Comparison of ENCODE assay signal across 11 cellular contexts in the genomic region with DNA sequence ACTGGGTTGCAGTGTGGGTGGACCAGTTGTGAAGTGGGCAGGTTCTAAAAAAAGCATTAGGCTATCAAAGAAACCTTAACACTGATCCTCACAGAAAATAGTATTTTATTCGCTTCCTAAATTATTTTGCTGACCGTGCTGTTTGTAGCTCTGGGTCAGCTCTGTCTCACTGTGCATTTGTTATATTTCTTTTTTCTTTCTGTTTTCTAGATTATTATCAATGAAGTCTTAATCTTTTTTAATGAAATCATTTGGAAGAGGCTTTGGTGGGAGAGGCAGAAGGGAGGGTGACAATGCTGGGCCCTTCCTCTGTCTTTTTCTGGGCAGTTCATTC.
A peak's percentile ranks its signal among the peaks of the same experiment; 100 is the strongest.
DNase-seq lines count a peak whose midpoint lies in the region; ATAC-seq, FAIRE-seq and TF ChIP-seq lines count a peak whose summit lies in the region.
"Had no signal": no experiment of that assay in that cellular context is flagged by ENCODE, and none has a peak within 500 bp of the region (broad histone marks: within the 10 kb centered on the region; RNA-seq: fewer than 3 reads in every experiment).

No MANE protein-coding gene starts in this region.

- POLR2A ChIA-PET in CD8-positive, alpha-beta memory T cell (lab: Charles Lee) = interaction anchor here (0.6 to 0.9 kb wide), 2 partner anchors 34 to 75 kb away, joined by 3 to 4 read pairs; no protein-coding TSS in a partner anchor
- POLR2A ChIA-PET in K562 (lab: Yijun Ruan, JAX) = interaction anchor here (0.6 kb wide), 1 partner anchor 55 kb away, joined by 4 read pairs; no protein-coding TSS in a partner anchor
- POLR2A ChIA-PET in naive thymus-derived CD8-positive, alpha-beta T cell (lab: Charles Lee) = no interaction called here

- no peaks in the 10 kb centered on the region for H3K79me2 ChIP-seq in K562 (ENCODE audit: control insufficient read depth, insufficient read depth, low read length)

- no peaks in the 10 kb centered on the region for H3K36me3 ChIP-seq in CD8-positive, alpha-beta memory T cell (ENCODE audit: insufficient read depth, low read length)
- H3K36me3 ChIP-seq in K562 (ENCODE audit: control insufficient read depth, insufficient read depth, low read length) (no peaks in the 10 kb centered on the region), ascending aorta (no peaks in the 10 kb centered on the region)
- H3K36me3 ChIP-seq: MG63, right lobe of liver had no signal

- H2AFZ ChIP-seq in K562 (ENCODE audit: low read depth, low read length) = no peak overlapping the region

- no peak for TF ChIP-seq EP300 in K562 (IDR thresholded peaks at IDR 0.05; ENCODE audit: low read length)

- no peak for TF ChIP-seq CTCF in K562 (IDR thresholded peaks at IDR 0.05 in 2 of 3, conservative IDR thresholded peaks at IDR 0.05 in 1 of 3; ENCODE audit: insufficient read depth in 2 of 3, low read depth in 1 of 3, low read length in 3 of 3)
- no peak for TF ChIP-seq CTCF in ascending aorta (IDR thresholded peaks at IDR 0.05)

- peaks cover 2 to 8% (median 6%) of the 10 kb centered on the region in 3 donors for H3K36me3 Mint-ChIP-seq in CD8-positive, alpha-beta memory T cell
- peaks cover 6 to 21% (median 14%) of the 10 kb centered on the region in 3 donors for H3K36me3 Mint-ChIP-seq in naive thymus-derived CD8-positive, alpha-beta T cell

- H3K4me1 Mint-ChIP-seq in CD8-positive, alpha-beta memory T cell = peaks cover 57 to 62% (median 62%) of the 10 kb centered on the region in 3 donors
- H3K4me1 Mint-ChIP-seq in naive thymus-derived CD8-positive, alpha-beta T cell = peaks cover 22 to 53% (median 37%) of the 10 kb centered on the region in 4 donors

- intact Hi-C loops in K562 (cut with micrococcal nuclease) (no loop called here), ascending aorta (cut with DNase I) (no loop called here)

- H4K20me1 ChIP-seq in K562 (replicated peaks; ENCODE audit: control insufficient read depth, insufficient read depth, low read length) = no peaks in the 10 kb centered on the region

- CTCF ChIA-PET in CD8-positive, alpha-beta memory T cell (lab: Charles Lee) = interaction anchor here (0.8 to 1.0 kb wide), 4 partner anchors 17 to 75 kb away, joined by 3 to 4 read pairs (median 3); no protein-coding TSS in a partner anchor
- CTCF ChIA-PET in K562 (lab: Yijun Ruan, JAX; ENCODE audit: low intra/inter-chr PET ratio) = no interaction called here

- no peaks in the 10 kb centered on the region for H3K27me3 ChIP-seq in CD8-positive, alpha-beta memory T cell (ENCODE audit: insufficient read depth, low read length, poor library complexity, severe bottlenecking)
- H3K27me3 ChIP-seq in K562 (ENCODE audit: control insufficient read depth in 2 of 2, insufficient read depth in 2 of 2, low read length in 2 of 2) (no peaks in the 10 kb centered on the region), ascending aorta (no peaks in the 10 kb centered on the region)
- H3K27me3 ChIP-seq: MG63, right lobe of liver had no signal

- no peak overlapping the region for H3K4me2 ChIP-seq in K562 (ENCODE audit: insufficient read depth, low read length)

- H3K9ac ChIP-seq in K562 (ENCODE audit: insufficient read depth in 1 of 2, low read depth in 2 of 2, low read length in 2 of 2) = no peak overlapping the region

- H3K9me1 ChIP-seq in K562 (ENCODE audit: control insufficient read depth, insufficient read depth, low read length) = no peaks in the 10 kb centered on the region

- BruUV-seq in K562 (replicated peaks; lab: Mats Ljungman, UMichigan) = no TSS peak

- peak overlapping the region; percentile 77 to 96 (median 92) for H3K27ac Mint-ChIP-seq in CD8-positive, alpha-beta memory T cell
- peak overlapping the region; percentile 47 to 92 (median 73) for H3K27ac Mint-ChIP-seq in naive thymus-derived CD8-positive, alpha-beta T cell

- no peak for TF ChIP-seq RAD21 in K562 (CRISPR knock-in tag; conservative IDR thresholded peaks at IDR 0.05 in 1 of 2, IDR thresholded peaks at IDR 0.05 in 1 of 2)

- no peaks in the 10 kb centered on the region for H3K27me3 Mint-ChIP-seq in CD8-positive, alpha-beta memory T cell
- H3K27me3 Mint-ChIP-seq in naive thymus-derived CD8-positive, alpha-beta T cell = no peaks in the 10 kb centered on the region

- WGBS in K562 (ENCODE audit: insufficient coverage, low coverage, missing lambda C conversion rate) = 65% methylated on average over 2 of the region's 2 CpGs

- FAIRE-seq in K562 (lab: Jason Lieb, UNC) = no peak

- no peak for DNase-seq in CD8-positive, alpha-beta memory T cell
- peak; percentile 32 for DNase-seq in NCI-H526 treated with DMSO at 0.1 percent for 48 hours (lab: John Stamatoyannopoulos, UW)
- no peak for DNase-seq in K562 (ENCODE audit: extremely low read depth in 1 of 4, low spot score in 3 of 4)
- DNase-seq in naive thymus-derived CD8-positive, alpha-beta T cell = no peak
- no peak for DNase-seq in ascending aorta (ENCODE audit: low spot score in 2 of 2)
- DNase-seq in NCI-H1930 (lab: John Stamatoyannopoulos, UW) = no peak
- DNase-seq in inferior parietal cortex (ENCODE audit: extremely low spot score) = no peak
- DNase-seq: activated CD4-positive, CD25-positive, alpha-beta regulatory T cell; SIG-M5 had no signal

- no peak for ATAC-seq in K562
- ATAC-seq in naive thymus-derived CD8-positive, alpha-beta T cell = no peak

- H3K27ac ChIP-seq in CD8-positive, alpha-beta memory T cell (ENCODE audit: low read depth, low read length) = peak overlapping the region; percentile 64
- no peak overlapping the region for H3K27ac ChIP-seq in K562 (ENCODE audit: extremely low read depth, low read depth, low read length)
- H3K27ac ChIP-seq in ascending aorta = no peak overlapping the region
- H3K27ac ChIP-seq: right lobe of liver had no signal

- peaks cover 0 to 2% (median 0%) of the 10 kb centered on the region in 5 donors for H3K9me3 Mint-ChIP-seq in CD8-positive, alpha-beta memory T cell
- peaks cover 0 to 4% (median 0%) of the 10 kb centered on the region in 9 donors for H3K9me3 Mint-ChIP-seq in naive thymus-derived CD8-positive, alpha-beta T cell

- H3K4me3 ChIP-seq in CD8-positive, alpha-beta memory T cell (ENCODE audit: low read length) = peak overlapping the region; percentile 33
- H3K4me3 ChIP-seq in K562 (no peak overlapping the region), ascending aorta (no peak overlapping the region)
- H3K4me3 ChIP-seq: MG63, right lobe of liver had no signal

- H3K4me1 ChIP-seq in CD8-positive, alpha-beta memory T cell (ENCODE audit: insufficient read depth, low read length) = peaks cover 35% of the 10 kb centered on the region
- no peaks in the 10 kb centered on the region for H3K4me1 ChIP-seq in K562 (replicated peaks in 1 of 2; ENCODE audit: control insufficient read depth in 2 of 2, insufficient read depth in 2 of 2, low read length in 2 of 2)
- H3K4me1 ChIP-seq in ascending aorta = no peaks in the 10 kb centered on the region

- in situ Hi-C loops in K562 (cut with MboI) = no loop called here

- H3K9me3 ChIP-seq in CD8-positive, alpha-beta memory T cell (ENCODE audit: low read length) = no peaks in the 10 kb centered on the region
- no peaks in the 10 kb centered on the region for H3K9me3 ChIP-seq in K562 (replicated peaks; ENCODE audit: control insufficient read depth, insufficient read depth, low read depth, low read length)
- no peaks in the 10 kb centered on the region for H3K9me3 ChIP-seq in ascending aorta
- H3K9me3 ChIP-seq: MG63, right lobe of liver had no signal

- H3K4me3 Mint-ChIP-seq in CD8-positive, alpha-beta memory T cell = peak overlapping the region; percentile 77 to 91 (median 81)
- peak overlapping the region in 2 of 10 donors; percentile 47 to 77 for H3K4me3 Mint-ChIP-seq in naive thymus-derived CD8-positive, alpha-beta T cell

- TF ChIP-seq POLR2A in K562 (conservative IDR thresholded peaks at IDR 0.05) = no peak

TF ChIP-seq in K562, 482 proteins besides CTCF, POLR2A, EP300 and RAD21:
- peak; percentile 86 for TF ChIP-seq MAFK (IDR thresholded peaks at IDR 0.05; ENCODE audit: low read length)
- peak; percentile 87 for TF ChIP-seq ZNF316 (IDR thresholded peaks at IDR 0.05)
- no peak for TF ChIP-seq ARNT (IDR thresholded peaks at IDR 0.05)
- peak; percentile 78 for TF ChIP-seq C11orf30 (IDR thresholded peaks at IDR 0.05; ENCODE audit: low read depth)
- TF ChIP-seq GATAD2B (IDR thresholded peaks at IDR 0.05; ENCODE audit: borderline replicate concordance) = no peak
- peak; percentile 82 for TF ChIP-seq MAFF (IDR thresholded peaks at IDR 0.05; ENCODE audit: low read length)
- no peak for TF ChIP-seq TEAD4 (IDR thresholded peaks at IDR 0.05; ENCODE audit: low read length)
- no peak for TF ChIP-seq TEAD4 (CRISPR knock-in tag; IDR thresholded peaks at IDR 0.05; ENCODE audit: borderline replicate concordance)
- TF ChIP-seq ZNF24 (IDR thresholded peaks at IDR 0.05) = no peak
- peak; percentile 72 for TF ChIP-seq MAFG (tag; conservative IDR thresholded peaks at IDR 0.05)
- TF ChIP-seq ZNF584 (CRISPR knock-in tag; IDR thresholded peaks at IDR 0.05; ENCODE audit: low read depth) = no peak
- TF ChIP-seq NCOA2 (IDR thresholded peaks at IDR 0.05; ENCODE audit: partially characterized antibody in 2 of 2) = no peak
- no peak for TF ChIP-seq ZNF146 (CRISPR knock-in tag; IDR thresholded peaks at IDR 0.05; ENCODE audit: unreplicated experiment)
- no peak for TF ChIP-seq EHMT2 (IDR thresholded peaks at IDR 0.05)
- TF ChIP-seq ZNF395 (CRISPR knock-in tag; IDR thresholded peaks at IDR 0.05) = no peak
- TF ChIP-seq CBX8 (IDR thresholded peaks at IDR 0.05; ENCODE audit: borderline replicate concordance, extremely low read depth, low read depth, low read length, poor library complexity, severe bottlenecking) = no peak
- TF ChIP-seq SAFB2 (IDR thresholded peaks at IDR 0.05; ENCODE audit: borderline replicate concordance, low read depth, low read length, severe bottlenecking) = no peak
- no peak for TF ChIP-seq CBFB (CRISPR knock-in tag; IDR thresholded peaks at IDR 0.05)
